Comparison of ENCODE assay signal across 13 cellular contexts in genomic region chr17:21008516-21008915, GRCh38.
"Had no signal": no experiment of that assay in that cellular context is flagged by ENCODE, and none has a peak within 500 bp of the region (broad histone marks: within the 10 kb centered on the region; RNA-seq: fewer than 3 reads in every experiment).

No MANE protein-coding gene starts in this region.

- H3K9me3 Mint-ChIP-seq: central memory CD8-positive, alpha-beta T cell; dendritic cell treated with granulocyte-macrophage colony-stimulating factor and Interleukin-4, amounts not matched to agents 40 ng/mL and 50 ng/mL, for 4 days; effector memory CD8-positive, alpha-beta T cell had no signal

- H3K27ac Mint-ChIP-seq: dendritic cell treated with granulocyte-macrophage colony-stimulating factor and Interleukin-4, amounts not matched to agents 40 ng/mL and 50 ng/mL, for 4 days; effector memory CD8-positive, alpha-beta T cell had no signal

- H3K27me3 Mint-ChIP-seq: central memory CD8-positive, alpha-beta T cell; dendritic cell treated with granulocyte-macrophage colony-stimulating factor and Interleukin-4, amounts not matched to agents 40 ng/mL and 50 ng/mL, for 4 days; effector memory CD8-positive, alpha-beta T cell had no signal

- DNase-seq: activated CD4-positive, alpha-beta T cell treated with anti-CD3 and anti-CD28 coated beads, Interleukin-2, amount 50 U/mL, for 1 hour; activated naive CD4-positive, alpha-beta T cell treated with anti-CD3 and anti-CD28 coated beads, Interleukin-2, amount 50 U/mL, for 16 hours; body of pancreas; effector memory CD8-positive, alpha-beta T cell; foreskin melanocyte; kidney glomerular epithelial cell; stimulated activated CD4-positive, alpha-beta T cell treated with anti-CD3 and anti-CD28 coated beads, Interleukin-2, amount 100 ng/mL, for 48 hours; stimulated activated naive CD4-positive, alpha-beta T cell treated with Interleukin-2 at 50 U/mL for 16 hours; SW 1271; testis had no signal

- ATAC-seq: activated CD4-positive, CD25-positive, alpha-beta regulatory T cell treated with anti-CD3 and anti-CD28 coated beads, Interleukin-2, amount 50 U/mL, for 24 hours; body of pancreas; effector memory CD8-positive, alpha-beta T cell had no signal

- H3K4me3 Mint-ChIP-seq: central memory CD8-positive, alpha-beta T cell; dendritic cell treated with granulocyte-macrophage colony-stimulating factor and Interleukin-4, amounts not matched to agents 40 ng/mL and 50 ng/mL, for 4 days; effector memory CD8-positive, alpha-beta T cell had no signal
